Comparison of ENCODE assay signal across 18 cellular contexts in the genomic region with DNA sequence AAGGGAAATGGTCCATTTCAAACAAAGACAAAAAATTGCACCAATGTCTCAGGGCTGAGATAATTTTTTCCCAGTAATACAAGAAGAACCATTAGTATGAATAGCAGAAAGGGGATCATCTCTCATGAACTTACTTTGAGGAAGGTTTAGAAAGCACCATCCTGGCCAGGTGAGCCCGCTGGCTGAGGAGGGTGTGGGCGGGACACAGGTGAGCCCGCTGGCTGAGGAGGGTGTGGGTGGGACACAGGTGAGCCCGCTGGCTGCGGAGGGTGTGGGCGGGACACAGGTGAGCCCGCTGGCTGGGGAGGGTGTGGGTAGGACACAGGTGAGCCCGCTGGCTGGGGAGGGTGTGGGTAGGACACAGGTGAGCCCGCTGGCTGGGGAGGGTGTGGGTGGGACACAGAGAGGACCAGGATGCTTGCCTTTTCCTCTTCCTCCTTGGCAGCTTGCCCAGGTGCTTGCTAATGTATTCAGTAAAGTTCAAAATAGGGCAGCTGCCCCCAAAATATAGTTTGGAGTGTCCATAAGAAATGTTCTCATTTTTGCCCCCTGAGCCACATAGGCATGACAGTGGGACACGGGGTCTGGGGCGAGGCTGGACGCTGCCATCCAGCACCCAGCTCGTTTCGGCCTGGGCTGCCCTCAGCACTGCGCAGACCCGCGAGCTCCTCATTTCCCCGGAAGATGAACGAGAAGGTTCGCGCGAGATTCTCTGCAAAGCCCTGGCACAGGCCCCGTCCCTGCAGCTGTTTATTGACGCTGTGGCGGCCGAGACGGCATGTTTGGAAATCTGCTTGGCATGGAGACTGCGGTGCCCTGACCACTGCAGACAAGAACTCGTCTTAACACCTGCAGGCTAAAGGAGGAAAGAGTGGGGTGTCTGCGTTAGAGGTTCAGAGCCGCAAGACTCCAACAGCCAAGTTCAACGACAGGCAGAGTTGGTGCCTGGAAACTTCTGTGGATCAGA.
DNase-seq lines count a peak whose midpoint lies in the region; ATAC-seq and TF ChIP-seq lines count a peak whose summit lies in the region.
"Had no signal": no experiment of that assay in that cellular context is flagged by ENCODE, and none has a peak within 500 bp of the region (broad histone marks: within the 10 kb centered on the region; RNA-seq: fewer than 3 reads in every experiment).

No MANE protein-coding gene starts in this region.

- H3K9me3 ChIP-seq in neuronal stem cell (replicated peaks in 1 of 2; ENCODE audit: control insufficient read depth in 2 of 2, insufficient read depth in 1 of 2, low read depth in 1 of 2, low read length in 2 of 2): peaks cover 0 to 3% of the 10 kb centered on the region in 2 donors
- H3K9me3 ChIP-seq in colonic mucosa: no peaks in the 10 kb centered on the region
- H3K9me3 ChIP-seq: pancreas had no signal

- peaks cover 3% of the 10 kb centered on the region for H3K27me3 Mint-ChIP-seq in activated T-helper 17 cell treated with anti-CD3 and anti-CD28 coated beads, Interleukin-2, amount 50 U/mL, for 72 hours
- H3K27me3 Mint-ChIP-seq: activated naive CD8-positive, alpha-beta T cell had no signal

- H3K4me1 ChIP-seq in neuronal stem cell (ENCODE audit: control insufficient read depth in 2 of 2, insufficient read depth in 1 of 2, low read depth in 1 of 2, low read length in 2 of 2) (peaks cover 27 to 68% of the 10 kb centered on the region in 2 donors), colonic mucosa (no peaks in the 10 kb centered on the region)
- H3K4me1 ChIP-seq: pancreas had no signal

- H3K4me3 ChIP-seq in neuronal stem cell (ENCODE audit: low read length in 2 of 2) (no peak overlapping the region), colonic mucosa (no peak overlapping the region)
- H3K4me3 ChIP-seq: pancreas had no signal

- no peaks in the 10 kb centered on the region for H3K27me3 ChIP-seq in neuronal stem cell (ENCODE audit: control insufficient read depth in 3 of 3, insufficient read depth in 3 of 3, low read depth in 1 of 3, low read length in 3 of 3)
- no peaks in the 10 kb centered on the region for H3K27me3 ChIP-seq in colonic mucosa

- no peak overlapping the region for H2BK120ac ChIP-seq in neuronal stem cell (ENCODE audit: low read depth, low read length)

- WGBS in neuronal stem cell (ENCODE audit: extremely low coverage in 2 of 2, insufficient read length in 2 of 2, insufficient replicate concordance in 1 of 2), 2 donors: no CpG with 5 or more reads among the region's 32 CpGs

- H3K27ac ChIP-seq in neuronal stem cell (replicated peaks; ENCODE audit: low read length) (no peak overlapping the region), colonic mucosa (no peak overlapping the region)
- H3K27ac ChIP-seq: dorsolateral prefrontal cortex, pancreas had no signal

- peak overlapping the region; percentile 62 for H3K27ac Mint-ChIP-seq in activated T-helper 17 cell treated with anti-CD3 and anti-CD28 coated beads, Interleukin-2, amount 50 U/mL, for 72 hours
- H3K27ac Mint-ChIP-seq: activated naive CD8-positive, alpha-beta T cell; mesothelial cell of epicardium; stimulated activated effector memory CD8-positive, alpha-beta T cell treated with anti-CD3 and anti-CD28 coated beads, Interleukin-12 subunit alpha, Interleukin-12 subunit beta, amount 100 ng/mL, for 72 hours had no signal

- H2BK12ac ChIP-seq in neuronal stem cell (ENCODE audit: low read length): no peak overlapping the region

- H3K79me1 ChIP-seq in neuronal stem cell (ENCODE audit: low read depth, low read length): no peaks in the 10 kb centered on the region

- no peak overlapping the region for H3K9ac ChIP-seq in neuronal stem cell (ENCODE audit: low read depth, low read length, poor library complexity)
- H3K9ac ChIP-seq in colonic mucosa (ENCODE audit: low read depth in 2 of 2, low read length in 2 of 2): no peak overlapping the region

- no peaks in the 10 kb centered on the region for H3K36me3 Mint-ChIP-seq in activated T-helper 17 cell treated with anti-CD3 and anti-CD28 coated beads, Interleukin-2, amount 50 U/mL, for 72 hours (ENCODE audit: low read depth)
- H3K36me3 Mint-ChIP-seq: activated naive CD8-positive, alpha-beta T cell; mesothelial cell of epicardium; stimulated activated effector memory CD8-positive, alpha-beta T cell treated with anti-CD3 and anti-CD28 coated beads, Interleukin-12 subunit alpha, Interleukin-12 subunit beta, amount 100 ng/mL, for 72 hours had no signal

- H2AFZ ChIP-seq in neuronal stem cell (ENCODE audit: low read length): no peak overlapping the region

- no peaks in the 10 kb centered on the region for H3K36me3 ChIP-seq in neuronal stem cell (replicated peaks in 1 of 2; ENCODE audit: control insufficient read depth in 2 of 2, insufficient read depth in 2 of 2, low read length in 2 of 2)
- H3K36me3 ChIP-seq in colonic mucosa: no peaks in the 10 kb centered on the region
- H3K36me3 ChIP-seq: pancreas had no signal

- ATAC-seq in activated T-helper 17 cell treated with anti-CD3 and anti-CD28 coated beads, Interleukin-2, amount 50 U/mL, for 72 hours (replicated peaks): no peak
- ATAC-seq in HG03342 (IDR thresholded peaks at IDR 0.05; ENCODE audit: unreplicated experiment): no peak

- H4K91ac ChIP-seq in neuronal stem cell (ENCODE audit: low read depth, low read length, poor library complexity): no peak overlapping the region

- no peak overlapping the region for H3K4ac ChIP-seq in neuronal stem cell (ENCODE audit: low read length)

- H3K14ac ChIP-seq in neuronal stem cell (ENCODE audit: low read length): no peak overlapping the region

- DNase-seq in NCI-H2107 (lab: John Stamatoyannopoulos, UW): peak; percentile 27
- no peak for DNase-seq in NCI-H2107 treated with DMSO at 0.1 percent for 48 hours (lab: John Stamatoyannopoulos, UW; ENCODE audit: unreplicated experiment)
- DNase-seq in HT-29 (ENCODE audit: low spot score): peak; percentile 80
- DNase-seq in neuronal stem cell (ENCODE audit: low spot score): no peak
- DNase-seq in colonic mucosa: no peak
- no peak for DNase-seq in NCI-H226
- DNase-seq: CD8-positive, alpha-beta memory T cell; GDM1; HCEC 1CT; NCI-H524; trophoblast cell had no signal

- H3K4me1 Mint-ChIP-seq in activated T-helper 17 cell treated with anti-CD3 and anti-CD28 coated beads, Interleukin-2, amount 50 U/mL, for 72 hours: peaks cover 9% of the 10 kb centered on the region

- no peaks in the 10 kb centered on the region for H3K9me3 Mint-ChIP-seq in activated T-helper 17 cell treated with anti-CD3 and anti-CD28 coated beads, Interleukin-2, amount 50 U/mL, for 72 hours
- H3K9me3 Mint-ChIP-seq: mesothelial cell of epicardium; stimulated activated effector memory CD8-positive, alpha-beta T cell treated with anti-CD3 and anti-CD28 coated beads, Interleukin-12 subunit alpha, Interleukin-12 subunit beta, amount 100 ng/mL, for 72 hours had no signal

- no peak overlapping the region for H3K23ac ChIP-seq in neuronal stem cell (ENCODE audit: low read depth, low read length, poor library complexity)

- intact Hi-C loops in colonic mucosa (cut with DNase I): no loop called here

- no peak overlapping the region for H3K4me2 ChIP-seq in neuronal stem cell (ENCODE audit: insufficient read depth, low read length, poor library complexity, severe bottlenecking)

- TF ChIP-seq CTCF in colonic mucosa (IDR thresholded peaks at IDR 0.05): no peak

- H3K18ac ChIP-seq in neuronal stem cell (ENCODE audit: low read length): peak overlapping the region; percentile 72

- H2BK5ac ChIP-seq in neuronal stem cell (ENCODE audit: low read length): no peak overlapping the region

- H3K4me3 Mint-ChIP-seq in activated T-helper 17 cell treated with anti-CD3 and anti-CD28 coated beads, Interleukin-2, amount 50 U/mL, for 72 hours: no peak overlapping the region
- H3K4me3 Mint-ChIP-seq: activated naive CD8-positive, alpha-beta T cell; mesothelial cell of epicardium; stimulated activated effector memory CD8-positive, alpha-beta T cell treated with anti-CD3 and anti-CD28 coated beads, Interleukin-12 subunit alpha, Interleukin-12 subunit beta, amount 100 ng/mL, for 72 hours had no signal

- H4K8ac ChIP-seq in neuronal stem cell (ENCODE audit: low read depth, low read length): no peak overlapping the region

- H2BK15ac ChIP-seq in neuronal stem cell (ENCODE audit: low read length): no peak overlapping the region

- peak overlapping the region; percentile 6 for H2AK5ac ChIP-seq in neuronal stem cell (ENCODE audit: low read depth, low read length)

Comparison
In these comparisons a context has a peak if more than half of its experiments do, and no peak if none do; other contexts are left out.
1. DNase-seq: peak in NCI-H2107 (single experiment) and HT-29 (single experiment); none in NCI-H2107 treated with DMSO at 0.1 percent for 48 hours (single experiment), neuronal stem cell (single experiment), colonic mucosa (single experiment) and NCI-H226 (single experiment).